In genomic region chr5:93304851-93305250, GRCh38 we compare ENCODE assay signal across 22 cellular contexts.
DNase-seq lines count a peak whose midpoint lies in the region; FAIRE-seq and TF ChIP-seq lines count a peak whose summit lies in the region.
"Had no signal": no experiment of that assay in that cellular context is flagged by ENCODE, and none has a peak within 500 bp of the region (broad histone marks: within the 10 kb centered on the region; RNA-seq: fewer than 3 reads in every experiment).

No MANE protein-coding gene starts in this region.

- H3K27me3 Mint-ChIP-seq in brain: no peaks in the 10 kb centered on the region
- H3K27me3 Mint-ChIP-seq: B cell; CD4-positive, CD25-positive, alpha-beta regulatory T cell; IgD-negative memory B cell had no signal

- peak overlapping the region; percentile 72 for H3K27ac ChIP-seq in smooth muscle cell (ENCODE audit: low read depth)
- H3K27ac ChIP-seq: GM23248 had no signal

- H3K27ac Mint-ChIP-seq in brain: peak overlapping the region; percentile 42 to 88 (median 58)
- H3K27ac Mint-ChIP-seq: B cell; CD4-positive, CD25-positive, alpha-beta regulatory T cell; CD8-positive, alpha-beta memory T cell; HFFc6 had no signal

- H3K9ac ChIP-seq in smooth muscle cell (ENCODE audit: low read depth): no peak overlapping the region
- H3K9ac ChIP-seq: GM23248 had no signal

- H3K36me3 Mint-ChIP-seq in brain: no peaks in the 10 kb centered on the region
- H3K36me3 Mint-ChIP-seq: CD4-positive, CD25-positive, alpha-beta regulatory T cell; CD8-positive, alpha-beta memory T cell; IgD-negative memory B cell had no signal

- H2AFZ ChIP-seq in smooth muscle cell (ENCODE audit: low read depth): peak overlapping the region; percentile 60
- H2AFZ ChIP-seq: GM23248 had no signal

- peak overlapping the region in 1 of 5 experiments; percentile 70 for H3K4me3 Mint-ChIP-seq in brain
- H3K4me3 Mint-ChIP-seq: B cell; CD4-positive, CD25-positive, alpha-beta regulatory T cell; CD8-positive, alpha-beta memory T cell; HFFc6; IgD-negative memory B cell had no signal

- H3K36me3 ChIP-seq in smooth muscle cell (ENCODE audit: low read depth): no peaks in the 10 kb centered on the region

- no peak overlapping the region for H3K4me3 ChIP-seq in smooth muscle cell
- H3K4me3 ChIP-seq: GM23248 had no signal

- H3K4me2 ChIP-seq in smooth muscle cell: peak overlapping the region; percentile 32

- DNase-seq in COLO829 (ENCODE audit: low spot score): peak; percentile 19
- DNase-seq in OCI-M1 (lab: John Stamatoyannopoulos, UW): peak; percentile 24
- DNase-seq in smooth muscle cell (lab: John Stamatoyannopoulos, UW; ENCODE audit: unreplicated experiment): no peak
- no peak for DNase-seq in GM19239 (ENCODE audit: insufficient read length, low spot score)
- no peak for DNase-seq in mucosa of gallbladder (ENCODE audit: low spot score)
- DNase-seq in DMS53 treated with DMSO at 0.1 percent for 48 hours (lab: John Stamatoyannopoulos, UW; ENCODE audit: unreplicated experiment): no peak
- DNase-seq: C1 segment of cervical spinal cord; Caco-2; CD4-positive, CD25-positive, alpha-beta regulatory T cell; CD8-positive, alpha-beta memory T cell; DMS53; GM23248; HFFc6; KBM-7 had no signal

- no peaks in the 10 kb centered on the region for H3K79me2 ChIP-seq in smooth muscle cell (ENCODE audit: low read depth)

- H4K20me1 ChIP-seq in smooth muscle cell (ENCODE audit: low read depth): no peaks in the 10 kb centered on the region

- H3K4me1 ChIP-seq in smooth muscle cell (ENCODE audit: low read depth): peaks cover 50% of the 10 kb centered on the region
- H3K4me1 ChIP-seq: Caco-2 had no signal

- H3K27me3 ChIP-seq in smooth muscle cell (ENCODE audit: low read depth): no peaks in the 10 kb centered on the region

- TF ChIP-seq CTCF in brain (conservative IDR thresholded peaks at IDR 0.05): no peak
- TF ChIP-seq CTCF in smooth muscle cell (IDR thresholded peaks at IDR 0.05; ENCODE audit: borderline replicate concordance, insufficient read depth, poor library complexity, severe bottlenecking): no peak

- peaks cover 11% of the 10 kb centered on the region for H3F3A ChIP-seq in smooth muscle cell (ENCODE audit: low read depth)

- peaks cover 0 to 3% (median 0%) of the 10 kb centered on the region in 5 experiments for H3K9me3 Mint-ChIP-seq in brain
- H3K9me3 Mint-ChIP-seq: HFFc6, IgD-negative memory B cell had no signal

- 81% methylated on average over 1 of the region's 1 CpG for WGBS in smooth muscle cell (ENCODE audit: low lambda C conversion rate)

- no peaks in the 10 kb centered on the region for H3K9me3 ChIP-seq in smooth muscle cell (replicated peaks; ENCODE audit: low read depth)
- H3K9me3 ChIP-seq: Caco-2 had no signal

- H3K4me1 Mint-ChIP-seq in brain: peaks cover 60% of the 10 kb centered on the region
- H3K4me1 Mint-ChIP-seq: B cell; CD4-positive, CD25-positive, alpha-beta regulatory T cell; IgD-negative memory B cell had no signal

- no peak for FAIRE-seq in GM19239 (lab: Jason Lieb, UNC)
- FAIRE-seq: D721Med, G401.6, GM12891, H54, HepG2 had no signal

Comparison
In these comparisons a context has a peak if more than half of its experiments do, and no peak if none do; other contexts are left out.
1. DNase-seq: peak in COLO829 (single experiment) and OCI-M1 (single experiment); none in smooth muscle cell (single experiment), GM19239 (single experiment), mucosa of gallbladder (single experiment) and DMS53 treated with DMSO at 0.1 percent for 48 hours (single experiment).